10 cellular contexts compared by ENCODE assay signal in the genomic region with DNA sequence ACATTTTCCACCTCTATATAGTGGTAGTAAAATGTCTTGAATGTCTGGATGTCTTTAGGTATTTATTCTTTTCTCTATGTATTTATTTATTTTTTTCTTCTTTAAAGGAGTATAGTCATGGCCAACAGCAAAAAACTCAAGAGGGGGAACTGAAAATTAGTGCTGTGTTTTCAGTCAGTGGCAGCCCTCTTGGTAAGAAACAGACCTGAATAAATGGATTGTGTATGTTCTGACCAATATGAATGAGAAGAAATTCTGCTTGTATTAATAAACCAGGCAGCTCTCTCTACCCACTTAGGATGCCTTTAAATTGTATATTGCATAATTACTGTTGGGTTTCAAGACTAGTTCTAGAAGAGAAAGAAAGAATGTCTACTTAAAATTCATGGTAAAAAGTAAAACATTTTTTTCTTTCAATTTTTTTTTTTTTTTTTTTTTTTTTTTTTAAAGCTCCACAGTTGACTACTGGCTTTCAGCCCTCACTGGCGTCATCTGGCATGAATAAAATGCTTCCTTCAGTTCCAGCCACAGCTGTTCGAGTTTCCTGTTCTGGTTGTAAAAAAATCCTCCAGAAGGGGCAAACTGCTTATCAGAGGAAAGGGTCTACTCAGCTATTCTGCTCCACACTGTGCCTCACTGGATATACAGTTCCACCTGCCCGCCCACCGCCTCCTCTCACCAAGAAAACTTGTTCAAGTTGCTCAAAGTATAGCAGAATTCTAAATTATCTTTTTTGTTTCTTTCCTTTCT.
A peak's percentile ranks its signal among the peaks of the same experiment; 100 is the strongest.
DNase-seq lines count a peak whose midpoint lies in the region; ATAC-seq and TF ChIP-seq lines count a peak whose summit lies in the region.
"Had no signal": no experiment of that assay in that cellular context is flagged by ENCODE, and none has a peak within 500 bp of the region (broad histone marks: within the 10 kb centered on the region; RNA-seq: fewer than 3 reads in every experiment).

No MANE protein-coding gene starts in this region.

- intact Hi-C loops in lower lobe of right lung (cut with DNase I) = no loop called here

- H3K4me1 Mint-ChIP-seq in brain = peaks cover 19% of the 10 kb centered on the region
- H3K4me1 Mint-ChIP-seq in activated naive CD8-positive, alpha-beta T cell treated with anti-CD3 and anti-CD28 coated beads for 36 hours = no peaks in the 10 kb centered on the region

- H3K27me3 Mint-ChIP-seq in brain = no peaks in the 10 kb centered on the region
- H3K27me3 Mint-ChIP-seq in activated naive CD8-positive, alpha-beta T cell treated with anti-CD3 and anti-CD28 coated beads for 36 hours = no peaks in the 10 kb centered on the region

- H3K4me1 ChIP-seq in lower lobe of right lung = no peaks in the 10 kb centered on the region

- TF ChIP-seq CTCF in brain (conservative IDR thresholded peaks at IDR 0.05) = no peak
- TF ChIP-seq CTCF in lower lobe of right lung (IDR thresholded peaks at IDR 0.05) = no peak

- DNase-seq in AG08396 (ENCODE audit: low spot score) = peak; percentile 66
- DNase-seq in HEK293T (ENCODE audit: extremely low spot score) = peak; percentile 13
- no peak for DNase-seq in lower lobe of right lung
- no peak for DNase-seq in activated naive CD4-positive, alpha-beta T cell treated with anti-CD3 and anti-CD28 coated beads, Interleukin-2, amount 50 U/mL, for 72 hours (ENCODE audit: low spot score in 2 of 2)
- DNase-seq in activated naive CD8-positive, alpha-beta T cell treated with anti-CD3 and anti-CD28 coated beads for 36 hours = no peak
- DNase-seq in DMS79 treated with DMSO at 0.1 percent for 48 hours (lab: John Stamatoyannopoulos, UW) = no peak
- DNase-seq: activated CD4-positive, alpha-beta T cell treated with anti-CD3 and anti-CD28 coated beads for 4 hours; islet precursor cell had no signal

- peaks cover 23% of the 10 kb centered on the region for H3K36me3 Mint-ChIP-seq in brain
- H3K36me3 Mint-ChIP-seq in activated naive CD4-positive, alpha-beta T cell treated with anti-CD3 and anti-CD28 coated beads, Interleukin-2, amount 50 U/mL, for 72 hours = no peaks in the 10 kb centered on the region
- H3K36me3 Mint-ChIP-seq in activated naive CD8-positive, alpha-beta T cell treated with anti-CD3 and anti-CD28 coated beads for 36 hours = peaks cover 4% of the 10 kb centered on the region

- H3K27ac Mint-ChIP-seq in brain = peak overlapping the region in 4 of 5 experiments; percentile 63 to 94 (median 88)
- no peak overlapping the region for H3K27ac Mint-ChIP-seq in activated naive CD4-positive, alpha-beta T cell treated with anti-CD3 and anti-CD28 coated beads, Interleukin-2, amount 50 U/mL, for 72 hours
- no peak overlapping the region for H3K27ac Mint-ChIP-seq in activated naive CD8-positive, alpha-beta T cell treated with anti-CD3 and anti-CD28 coated beads for 36 hours

- POLR2A ChIA-PET in HEK293T (lab: Yijun Ruan, JAX) = interaction anchor here (1.0 kb wide), 1 partner anchor 8 kb away, joined by 4 read pairs; no protein-coding TSS in a partner anchor

- no peaks in the 10 kb centered on the region for H3K9me3 ChIP-seq in lower lobe of right lung

- H3K9me3 Mint-ChIP-seq in brain = no peaks in the 10 kb centered on the region
- H3K9me3 Mint-ChIP-seq in activated naive CD4-positive, alpha-beta T cell treated with anti-CD3 and anti-CD28 coated beads, Interleukin-2, amount 50 U/mL, for 72 hours = no peaks in the 10 kb centered on the region
- H3K9me3 Mint-ChIP-seq in activated naive CD8-positive, alpha-beta T cell treated with anti-CD3 and anti-CD28 coated beads for 36 hours = no peaks in the 10 kb centered on the region

- no peaks in the 10 kb centered on the region for H3K27me3 ChIP-seq in lower lobe of right lung (ENCODE audit: low read depth)

- no peak overlapping the region for H3K27ac ChIP-seq in lower lobe of right lung

- CTCF ChIA-PET in HEK293T (lab: Yijun Ruan, JAX) = interaction anchor here (0.6 kb wide), 1 partner anchor 168 kb away, joined by 5 read pairs; no protein-coding TSS in a partner anchor

- peaks cover 10% of the 10 kb centered on the region for H3K36me3 ChIP-seq in lower lobe of right lung

- no peak overlapping the region for H3K4me3 ChIP-seq in lower lobe of right lung

- H3K4me3 Mint-ChIP-seq in brain = peak overlapping the region in 2 of 5 experiments; percentile 33 to 63
- H3K4me3 Mint-ChIP-seq in activated naive CD8-positive, alpha-beta T cell treated with anti-CD3 and anti-CD28 coated beads for 36 hours = no peak overlapping the region

- ATAC-seq in lower lobe of right lung = peak; percentile 33 to 34
- no peak for ATAC-seq in HG03108 (IDR thresholded peaks at IDR 0.05; ENCODE audit: unreplicated experiment)
- no peak for ATAC-seq in activated naive CD4-positive, alpha-beta T cell treated with anti-CD3 and anti-CD28 coated beads, Interleukin-2, amount 50 U/mL, for 72 hours

TF ChIP-seq in HEK293T, 16 proteins besides CTCF, POLR2A, EP300 and RAD21:
- no peak for TF ChIP-seq FOXA1 (IDR thresholded peaks at IDR 0.05)
- no peak for TF ChIP-seq LEF1 (IDR thresholded peaks at IDR 0.05; ENCODE audit: borderline replicate concordance)
- no peak for TF ChIP-seq L3MBTL2 (conservative IDR thresholded peaks at IDR 0.05)
- no peak for TF ChIP-seq FOXM1 (IDR thresholded peaks at IDR 0.05; ENCODE audit: borderline replicate concordance)
- TF ChIP-seq ARNT (IDR thresholded peaks at IDR 0.05) = no peak
- TF ChIP-seq CTBP1 (IDR thresholded peaks at IDR 0.05; ENCODE audit: borderline replicate concordance) = no peak
- TF ChIP-seq, protein P1, sequence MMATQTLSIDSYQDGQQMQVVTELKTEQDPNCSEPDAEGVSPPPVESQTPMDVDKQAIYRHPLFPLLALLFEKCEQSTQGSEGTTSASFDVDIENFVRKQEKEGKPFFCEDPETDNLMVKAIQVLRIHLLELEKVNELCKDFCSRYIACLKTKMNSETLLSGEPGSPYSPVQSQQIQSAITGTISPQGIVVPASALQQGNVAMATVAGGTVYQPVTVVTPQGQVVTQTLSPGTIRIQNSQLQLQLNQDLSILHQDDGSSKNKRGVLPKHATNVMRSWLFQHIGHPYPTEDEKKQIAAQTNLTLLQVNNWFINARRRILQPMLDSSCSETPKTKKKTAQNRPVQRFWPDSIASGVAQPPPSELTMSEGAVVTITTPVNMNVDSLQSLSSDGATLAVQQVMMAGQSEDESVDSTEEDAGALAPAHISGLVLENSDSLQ (IDR thresholded peaks at IDR 0.05) = no peak
- no peak for TF ChIP-seq ZNF384 (IDR thresholded peaks at IDR 0.05)
- TF ChIP-seq HDGF (IDR thresholded peaks at IDR 0.05; ENCODE audit: borderline replicate concordance) = no peak
- no peak for TF ChIP-seq BHLHE40 (IDR thresholded peaks at IDR 0.05; ENCODE audit: borderline replicate concordance)

Comparison
In these comparisons a context has a peak if more than half of its experiments do, and no peak if none do; other contexts are left out.
1. DNase-seq: peak in AG08396 (single experiment) and HEK293T (single experiment); none in lower lobe of right lung (single experiment), activated naive CD4-positive, alpha-beta T cell treated with anti-CD3 and anti-CD28 coated beads, Interleukin-2, amount 50 U/mL, for 72 hours (0 of 2), activated naive CD8-positive, alpha-beta T cell treated with anti-CD3 and anti-CD28 coated beads for 36 hours (single experiment) and DMS79 treated with DMSO at 0.1 percent for 48 hours (single experiment).
2. H3K27ac Mint-ChIP-seq: peak in brain (4 of 5); none in activated naive CD4-positive, alpha-beta T cell treated with anti-CD3 and anti-CD28 coated beads, Interleukin-2, amount 50 U/mL, for 72 hours (0 of 2) and activated naive CD8-positive, alpha-beta T cell treated with anti-CD3 and anti-CD28 coated beads for 36 hours (single experiment).
3. ATAC-seq: peak in lower lobe of right lung (2 of 2); none in HG03108 (single experiment) and activated naive CD4-positive, alpha-beta T cell treated with anti-CD3 and anti-CD28 coated beads, Interleukin-2, amount 50 U/mL, for 72 hours (0 of 2).